9 cellular contexts compared by ENCODE assay signal in genomic region chr15:31197497-31198414, GRCh38.
DNase-seq lines count a peak whose midpoint lies in the region; ATAC-seq lines count a peak whose summit lies in the region.
"Had no signal": no experiment of that assay in that cellular context is flagged by ENCODE, and none has a peak within 500 bp of the region (broad histone marks: within the 10 kb centered on the region; RNA-seq: fewer than 3 reads in every experiment).

No MANE protein-coding gene starts in this region.

- peak overlapping the region; percentile 38 for H3K27ac Mint-ChIP-seq in activated CD4-positive, alpha-beta T cell treated with anti-CD3 and anti-CD28 coated beads, Interleukin-2, amount 10 ng/mL, durations not matched to agents 7 days and 5 days

- H4K91ac ChIP-seq in trophoblast cell (ENCODE audit: low read depth, low read length) = no peak overlapping the region

- DNase-seq in COLO668 (lab: John Stamatoyannopoulos, UW; ENCODE audit: unreplicated experiment) = peak; percentile 46
- DNase-seq in activated CD4-positive, alpha-beta T cell treated with anti-CD3 and anti-CD28 coated beads, Interleukin-2, amount 10 ng/mL, durations not matched to agents 7 days and 5 days = peak; percentile 42
- DNase-seq in fibroblast of peridontal ligament (ENCODE audit: extremely low read depth) = peak; percentile 7
- peak; percentile 42 to 63 for DNase-seq in trophoblast cell
- DNase-seq in DMS79 (lab: John Stamatoyannopoulos, UW) = no peak
- DNase-seq in cerebellar cortex (ENCODE audit: low spot score) = no peak

- H3K4me1 ChIP-seq in trophoblast cell (ENCODE audit: control insufficient read depth in 1 of 2, insufficient read depth in 2 of 2, low read length in 2 of 2) = no peaks in the 10 kb centered on the region

- H2BK5ac ChIP-seq in trophoblast cell (ENCODE audit: low read depth, low read length, poor library complexity) = no peak overlapping the region

- ATAC-seq in HG02678 (IDR thresholded peaks at IDR 0.05; ENCODE audit: unreplicated experiment) = peak; percentile 55
- no peak for ATAC-seq in GM21737 (IDR thresholded peaks at IDR 0.05; ENCODE audit: unreplicated experiment)

- no peaks in the 10 kb centered on the region for H3K36me3 Mint-ChIP-seq in activated CD4-positive, alpha-beta T cell treated with anti-CD3 and anti-CD28 coated beads, Interleukin-2, amount 10 ng/mL, durations not matched to agents 7 days and 5 days (ENCODE audit: low read depth)
- H3K36me3 Mint-ChIP-seq: IgD-negative memory B cell had no signal

- no peaks in the 10 kb centered on the region for H3K79me1 ChIP-seq in trophoblast cell (ENCODE audit: low read length)

- H2AFZ ChIP-seq in trophoblast cell (ENCODE audit: insufficient read depth, low read length, poor library complexity) = no peak overlapping the region

- H3K9me3 Mint-ChIP-seq in activated CD4-positive, alpha-beta T cell treated with anti-CD3 and anti-CD28 coated beads, Interleukin-2, amount 10 ng/mL, durations not matched to agents 7 days and 5 days = no peaks in the 10 kb centered on the region
- H3K9me3 Mint-ChIP-seq: IgD-negative memory B cell had no signal

- H4K8ac ChIP-seq in trophoblast cell (ENCODE audit: low read depth, low read length) = no peak overlapping the region

- WGBS in trophoblast cell (ENCODE audit: extremely low coverage, insufficient coverage, insufficient read length) = no CpG with 5 or more reads among the region's 15 CpGs

- no peaks in the 10 kb centered on the region for H3K79me2 ChIP-seq in trophoblast cell (ENCODE audit: control insufficient read depth, insufficient read depth, low read length, poor library complexity)

- H3K36me3 ChIP-seq in trophoblast cell (ENCODE audit: control insufficient read depth in 1 of 2, insufficient read depth in 2 of 2, low read length in 2 of 2) = no peaks in the 10 kb centered on the region

- H3K27me3 ChIP-seq in trophoblast cell (ENCODE audit: insufficient read depth, low read length) = no peaks in the 10 kb centered on the region

- H3K4me2 ChIP-seq in trophoblast cell (ENCODE audit: low read length) = no peak overlapping the region

- peaks cover 16% of the 10 kb centered on the region for H3K27me3 Mint-ChIP-seq in activated CD4-positive, alpha-beta T cell treated with anti-CD3 and anti-CD28 coated beads, Interleukin-2, amount 10 ng/mL, durations not matched to agents 7 days and 5 days
- H3K27me3 Mint-ChIP-seq: IgD-negative memory B cell had no signal

- no peak overlapping the region for H3K27ac ChIP-seq in trophoblast cell (ENCODE audit: low read depth, low read length)

- no peak overlapping the region for H2BK12ac ChIP-seq in trophoblast cell (ENCODE audit: low read length)

- H3K18ac ChIP-seq in trophoblast cell (ENCODE audit: low read length) = no peak overlapping the region

- no peak overlapping the region for H2AK5ac ChIP-seq in trophoblast cell (ENCODE audit: low read length)

- H3K4me3 ChIP-seq in trophoblast cell (ENCODE audit: low read depth, low read length) = no peak overlapping the region

- H3K4me3 Mint-ChIP-seq in activated CD4-positive, alpha-beta T cell treated with anti-CD3 and anti-CD28 coated beads, Interleukin-2, amount 10 ng/mL, durations not matched to agents 7 days and 5 days = no peak overlapping the region

- no peaks in the 10 kb centered on the region for H3K9me3 ChIP-seq in trophoblast cell (ENCODE audit: insufficient read depth, low read depth, low read length)

- no peak overlapping the region for H2BK120ac ChIP-seq in trophoblast cell (ENCODE audit: insufficient read depth, low read length, poor library complexity)

- no peak overlapping the region for H3K14ac ChIP-seq in trophoblast cell (ENCODE audit: low read length)

- no peak overlapping the region for H3K4ac ChIP-seq in trophoblast cell (ENCODE audit: low read depth, low read length)

- H3K23ac ChIP-seq in trophoblast cell (ENCODE audit: low read length) = no peak overlapping the region

- CTCF ChIA-PET in activated CD4-positive, alpha-beta T cell treated with anti-CD3 and anti-CD28 coated beads, Interleukin-2, amount 10 ng/mL, durations not matched to agents 7 days and 5 days (lab: Charles Lee) = no interaction called here

- POLR2A ChIA-PET in activated CD4-positive, alpha-beta T cell treated with anti-CD3 and anti-CD28 coated beads, Interleukin-2, amount 10 ng/mL, durations not matched to agents 7 days and 5 days (lab: Charles Lee) = no interaction called here

- no peak overlapping the region for H3K9ac ChIP-seq in trophoblast cell (ENCODE audit: low read length)

- H4K12ac ChIP-seq in trophoblast cell (ENCODE audit: low read depth, low read length) = no peak overlapping the region

- H3K4me1 Mint-ChIP-seq in activated CD4-positive, alpha-beta T cell treated with anti-CD3 and anti-CD28 coated beads, Interleukin-2, amount 10 ng/mL, durations not matched to agents 7 days and 5 days = peaks cover 31% of the 10 kb centered on the region

Comparison
In these comparisons a context has a peak if more than half of its experiments do, and no peak if none do; other contexts are left out.
1. DNase-seq: peak in COLO668 (single experiment), activated CD4-positive, alpha-beta T cell treated with anti-CD3 and anti-CD28 coated beads, Interleukin-2, amount 10 ng/mL, durations not matched to agents 7 days and 5 days (single experiment), fibroblast of peridontal ligament (single experiment) and trophoblast cell (2 of 2); none in DMS79 (single experiment) and cerebellar cortex (single experiment).